7 cellular contexts compared by ENCODE assay signal in genomic region chr1:24384251-24385090, GRCh38. TPM values are rescaled to one million over a fixed set of nuclear protein-coding genes. Genes with fewer than 3 reads are reported as not detected.
A peak's percentile ranks its signal among the peaks of the same experiment; 100 is the strongest.
DNase-seq lines count a peak whose midpoint lies in the region; ATAC-seq, FAIRE-seq and TF ChIP-seq lines count a peak whose summit lies in the region.

No MANE protein-coding gene starts in this region.

- H3K4me3 Mint-ChIP-seq in astrocyte (ENCODE audit: unreplicated experiment): no peak overlapping the region

- peak overlapping the region; percentile 71 for H3K4me2 ChIP-seq in astrocyte (ENCODE audit: low read length)

- peak overlapping the region; percentile 21 for H3K9ac ChIP-seq in astrocyte (ENCODE audit: low read length)
- H3K9ac ChIP-seq in mucosa of stomach (ENCODE audit: low read length): peak overlapping the region; percentile 23

- no peak overlapping the region for H3K27ac Mint-ChIP-seq in astrocyte (ENCODE audit: unreplicated experiment)

- DNase-seq in HL-60 (ENCODE audit: low read depth in 1 of 2, low spot score in 1 of 2) (peak in 1 of 2 experiments; percentile 48), astrocyte (ENCODE audit: low read depth) (peak; percentile 73), NCI-H510A (lab: John Stamatoyannopoulos, UW) (no peak), DMS114 treated with DMSO at 0.1 percent for 48 hours (lab: John Stamatoyannopoulos, UW; ENCODE audit: unreplicated experiment) (no peak)

- H3K27ac ChIP-seq in HL-60 (replicated peaks) (peak overlapping the region; percentile 47), astrocyte (ENCODE audit: low read depth, low read length) (peak overlapping the region; percentile 23)

- peaks cover 2% of the 10 kb centered on the region for H3K27me3 Mint-ChIP-seq in astrocyte (ENCODE audit: low read depth, unreplicated experiment)

- H3K36me3 ChIP-seq in astrocyte (ENCODE audit: insufficient read depth, low read length) (no peaks in the 10 kb centered on the region), mucosa of stomach (ENCODE audit: control insufficient read depth, insufficient read depth, low read length) (no peaks in the 10 kb centered on the region)

- H4K20me1 ChIP-seq in astrocyte (ENCODE audit: insufficient read depth, low read length): no peaks in the 10 kb centered on the region

- peaks cover 28% of the 10 kb centered on the region for H3K36me3 Mint-ChIP-seq in astrocyte (ENCODE audit: low read depth, unreplicated experiment)

- H3K9me3 ChIP-seq in astrocyte (ENCODE audit: insufficient read depth, low read depth, low read length) (no peaks in the 10 kb centered on the region), mucosa of stomach (ENCODE audit: control insufficient read depth, low read length) (no peaks in the 10 kb centered on the region)

- FAIRE-seq in astrocyte (lab: Jason Lieb, UNC): no peak

- peak overlapping the region; percentile 23 for H2AFZ ChIP-seq in astrocyte (ENCODE audit: low read depth, low read length)

- H3K4me1 ChIP-seq in astrocyte (ENCODE audit: insufficient read depth, low read length) (peaks cover 15% of the 10 kb centered on the region), mucosa of stomach (ENCODE audit: control insufficient read depth, insufficient read depth, low read length) (peaks cover 49% of the 10 kb centered on the region)

- H3K4me1 Mint-ChIP-seq in astrocyte (ENCODE audit: low read depth, unreplicated experiment): peaks cover 23% of the 10 kb centered on the region

- ATAC-seq in GM18909 (IDR thresholded peaks at IDR 0.05; ENCODE audit: poor library complexity, unreplicated experiment) (peak; percentile 68), GM18502 (IDR thresholded peaks at IDR 0.05; ENCODE audit: poor library complexity, unreplicated experiment) (no peak)

- H3K79me2 ChIP-seq in astrocyte (ENCODE audit: insufficient read depth, low read length): no peaks in the 10 kb centered on the region

- H3K27me3 ChIP-seq in HL-60 (ENCODE audit: insufficient read depth, poor library complexity, severe bottlenecking) (no peaks in the 10 kb centered on the region), astrocyte (ENCODE audit: insufficient read depth, low read length) (no peaks in the 10 kb centered on the region), mucosa of stomach (ENCODE audit: control insufficient read depth, insufficient read depth, low read length) (no peaks in the 10 kb centered on the region)

- no peak overlapping the region; the same call in 1 of the 2 replicates for H3K4me3 ChIP-seq in HL-60 (replicated peaks; ENCODE audit: insufficient read depth, low read length)
- H3K4me3 ChIP-seq in astrocyte (ENCODE audit: insufficient read depth, low read depth, low read length): peak overlapping the region; percentile 7
- H3K4me3 ChIP-seq in mucosa of stomach (ENCODE audit: low read length): no peak overlapping the region

- TF ChIP-seq CTCF in HL-60 (IDR thresholded peaks at IDR 0.05; ENCODE audit: insufficient read depth, low read length) (no peak), astrocyte (IDR thresholded peaks at IDR 0.05; ENCODE audit: insufficient read depth, low read depth, low read length) (no peak)

- no peaks in the 10 kb centered on the region for H3K9me3 Mint-ChIP-seq in astrocyte (ENCODE audit: unreplicated experiment)

RNA-seq across cellular contexts. Expression of gene STPG1, which starts 29.1 kb away (rescaled TPM):
- total RNA-seq in astrocyte: 9.2 and 9.5 TPM in 2 replicates

RNA-seq across cellular contexts. Expression of gene NIPAL3, which starts 31.1 kb away (rescaled TPM):
- total RNA-seq in astrocyte: 45.1 and 47.2 TPM in 2 replicates
